8 cellular contexts compared by ENCODE assay signal in genomic region chr20:17938889-17939619, GRCh38. TPM values are rescaled to one million over a fixed set of nuclear protein-coding genes. Genes with fewer than 3 reads are reported as not detected.
A peak's percentile ranks its signal among the peaks of the same experiment; 100 is the strongest.
DNase-seq lines count a peak whose midpoint lies in the region; ATAC-seq and TF ChIP-seq lines count a peak whose summit lies in the region.

No MANE protein-coding gene starts in this region.

- no peak overlapping the region for H3K27ac ChIP-seq in right lobe of liver

- peaks cover 0 to 23% (median 15%) of the 10 kb centered on the region in 4 donors for H3K36me3 ChIP-seq in right lobe of liver

- ATAC-seq in GM18511 (IDR thresholded peaks at IDR 0.05; ENCODE audit: unreplicated experiment) (peak; percentile 78), HG02973 (IDR thresholded peaks at IDR 0.05; ENCODE audit: unreplicated experiment) (peak; percentile 72), right lobe of liver (peak; percentile 92 to 94 (median 92))

- DNase-seq in AG08396 (ENCODE audit: low spot score) (peak; percentile 75), NCI-H2029 treated with DMSO at 0.1 percent for 48 hours (lab: John Stamatoyannopoulos, UW) (peak; percentile 46), cerebellar cortex (ENCODE audit: low spot score) (peak; percentile 81), right lobe of liver (peak in 2 of 3 donors; percentile 65 to 76)
- DNase-seq in stimulated activated CD8-positive, alpha-beta memory T cell treated with anti-CD3 and anti-CD28 coated beads, Interleukin-12 subunit alpha, Interleukin-12 subunit beta, amount 100 ng/mL, for 1 hour (ENCODE audit: low read depth): peak; percentile 29

- WGBS in right lobe of liver (ENCODE audit: insufficient coverage, low coverage, low lambda C conversion rate, missing lambda C conversion rate): 8% methylated on average over 10 of the region's 13 CpGs

- TF ChIP-seq CTCF in WI38 (IDR thresholded peaks at IDR 0.05; ENCODE audit: low read depth, low read length): peak; percentile 96
- peak; percentile 82 to 86 (median 83) for TF ChIP-seq CTCF in right lobe of liver (IDR thresholded peaks at IDR 0.05)

- intact Hi-C loops in right lobe of liver (cut with DNase I): no loop called here

- H3K4me3 ChIP-seq in WI38 (ENCODE audit: low read depth, low read length) (no peak overlapping the region), right lobe of liver (no peak overlapping the region)

- H3K27me3 ChIP-seq in right lobe of liver: no peaks in the 10 kb centered on the region

- TF ChIP-seq POLR2A in right lobe of liver (IDR thresholded peaks at IDR 0.05): no peak

- no peaks in the 10 kb centered on the region for H3K9me3 ChIP-seq in right lobe of liver

- no peaks in the 10 kb centered on the region for H3K4me1 ChIP-seq in right lobe of liver

RNA-seq across cellular contexts. Expression of gene SNX5, which starts 29.5 kb away (rescaled TPM):
- 10 to 100 TPM; 32.6 to 74.5 (median 46.0) TPM for total RNA-seq in right lobe of liver

RNA-seq across cellular contexts. Expression of gene MGME1, which starts 29.8 kb away (rescaled TPM):
- total RNA-seq in right lobe of liver: 1 to 10 TPM; 6.0 to 8.4 (median 7.5) TPM

Comparison
In these comparisons a context has a peak if more than half of its experiments do, and no peak if none do; other contexts are left out.
1. DNase-seq: peak in every context shown above with its lines; median percentile 81 in cerebellar cortex; 75 in AG08396; 70 in right lobe of liver; 46 in NCI-H2029 treated with DMSO at 0.1 percent for 48 hours; 29 in stimulated activated CD8-positive, alpha-beta memory T cell treated with anti-CD3 and anti-CD28 coated beads, Interleukin-12 subunit alpha, Interleukin-12 subunit beta, amount 100 ng/mL, for 1 hour.